In the genomic region with DNA sequence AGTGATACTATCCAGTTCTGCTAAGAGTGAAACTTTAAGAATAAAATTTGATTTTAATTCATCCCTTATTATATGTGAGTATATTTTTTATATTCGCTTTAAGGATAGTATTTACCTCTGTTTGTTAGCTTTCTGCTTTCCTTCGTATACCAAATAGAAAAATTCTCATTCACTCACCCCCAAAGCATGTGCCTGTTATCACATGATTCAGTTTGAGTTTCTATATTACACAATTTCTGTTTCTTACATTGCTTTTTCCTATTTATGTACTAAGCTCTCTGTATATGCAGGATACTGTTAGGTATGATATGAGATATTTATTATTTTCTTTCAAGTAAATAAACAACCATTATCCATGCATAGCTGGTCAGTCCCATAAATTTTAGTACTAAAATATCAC, we compare ENCODE assay signal across 13 cellular contexts.
DNase-seq lines count a peak whose midpoint lies in the region; ATAC-seq and TF ChIP-seq lines count a peak whose summit lies in the region.
"Had no signal": no experiment of that assay in that cellular context is flagged by ENCODE, and none has a peak within 500 bp of the region (broad histone marks: within the 10 kb centered on the region; RNA-seq: fewer than 3 reads in every experiment).

No MANE protein-coding gene starts in this region.

- H3K27ac Mint-ChIP-seq in HFFc6: peak overlapping the region; percentile 84
- H3K27ac Mint-ChIP-seq: activated CD8-positive, alpha-beta T cell treated with anti-CD3 and anti-CD28 coated beads for 36 hours; activated naive CD4-positive, alpha-beta T cell treated with anti-CD3 and anti-CD28 coated beads, Interleukin-2, amount 10 ng/mL, durations not matched to agents 7 days and 5 days had no signal

- H3K27me3 ChIP-seq in skeletal muscle satellite cell (ENCODE audit: control insufficient read depth, insufficient read depth, low read length): no peaks in the 10 kb centered on the region
- H3K27me3 ChIP-seq: MG63 had no signal

- H3K36me3 Mint-ChIP-seq in HFFc6 (ENCODE audit: low read depth): peaks cover 21% of the 10 kb centered on the region

- H3K9ac ChIP-seq in SK-N-MC (ENCODE audit: insufficient read length) (no peak overlapping the region), skeletal muscle satellite cell (ENCODE audit: low read depth, low read length) (peak overlapping the region; percentile 11)

- H3K4me3 ChIP-seq in SK-N-MC (peak overlapping the region; percentile 64), fibroblast of the aortic adventitia (ENCODE audit: low read depth, low read length) (no peak overlapping the region), skeletal muscle satellite cell (ENCODE audit: low read length) (no peak overlapping the region)
- H3K4me3 ChIP-seq: MG63 had no signal

- TF ChIP-seq CTCF in HFFc6 (IDR thresholded peaks at IDR 0.05) (no peak), fibroblast of the aortic adventitia (IDR thresholded peaks at IDR 0.05; ENCODE audit: insufficient read depth, low read length) (no peak)

- H3K4me1 ChIP-seq in skeletal muscle satellite cell (ENCODE audit: control insufficient read depth, insufficient read depth, low read length): peaks cover 17% of the 10 kb centered on the region

- ATAC-seq in HG03095 (IDR thresholded peaks at IDR 0.05; ENCODE audit: unreplicated experiment) (no peak), GM21529 (IDR thresholded peaks at IDR 0.05; ENCODE audit: unreplicated experiment) (no peak)
- ATAC-seq: activated CD8-positive, alpha-beta T cell treated with anti-CD3 and anti-CD28 coated beads for 36 hours had no signal

- H3K4me3 Mint-ChIP-seq in HFFc6: peak overlapping the region; percentile 77
- H3K4me3 Mint-ChIP-seq: activated CD8-positive, alpha-beta T cell treated with anti-CD3 and anti-CD28 coated beads for 36 hours; activated naive CD4-positive, alpha-beta T cell treated with anti-CD3 and anti-CD28 coated beads, Interleukin-2, amount 10 ng/mL, durations not matched to agents 7 days and 5 days had no signal

- DNase-seq in HFFc6 (no peak), SK-N-MC (ENCODE audit: low read depth, low spot score) (no peak), fibroblast of the aortic adventitia (ENCODE audit: low read depth) (peak; percentile 50), putamen (ENCODE audit: low spot score) (no peak), iPS-NIHi7 (ENCODE audit: extremely low spot score) (no peak)
- DNase-seq: activated CD8-positive, alpha-beta T cell treated with anti-CD3 and anti-CD28 coated beads for 36 hours; activated naive CD4-positive, alpha-beta T cell treated with anti-CD3 and anti-CD28 coated beads, Interleukin-2, amount 10 ng/mL, durations not matched to agents 7 days and 5 days; NCI-H524; stimulated activated CD8-positive, alpha-beta memory T cell treated with anti-CD3 and anti-CD28 coated beads, Interleukin-4, amount 100 ng/mL, for 48 hours had no signal

- 0 out of 2 replicates have a peak, but pooled peaks cover 4% of the 10 kb centered on the region for H3K9me3 ChIP-seq in SK-N-MC (ENCODE audit: low read depth, low read length)
- no peaks in the 10 kb centered on the region for H3K9me3 ChIP-seq in skeletal muscle satellite cell (replicated peaks; ENCODE audit: low read length)

- H3K9me3 Mint-ChIP-seq in HFFc6: peaks cover 4% of the 10 kb centered on the region; the same call in 1 of the 2 replicates

- peak overlapping the region; percentile 82 for H3K27ac ChIP-seq in SK-N-MC

- peak overlapping the region; percentile 62 for H3K4me2 ChIP-seq in skeletal muscle satellite cell (ENCODE audit: low read length)

- no peaks in the 10 kb centered on the region; the same call in 1 of the 2 replicates for H3K36me3 ChIP-seq in SK-N-MC (ENCODE audit: insufficient read depth, low read length)
- no peaks in the 10 kb centered on the region for H3K36me3 ChIP-seq in skeletal muscle satellite cell (ENCODE audit: insufficient read depth, low read length)

- peaks cover 32% of the 10 kb centered on the region for H3K4me1 Mint-ChIP-seq in HFFc6 (ENCODE audit: low read depth)
- H3K4me1 Mint-ChIP-seq: activated naive CD4-positive, alpha-beta T cell treated with anti-CD3 and anti-CD28 coated beads, Interleukin-2, amount 10 ng/mL, durations not matched to agents 7 days and 5 days had no signal

- H3K27me3 Mint-ChIP-seq in HFFc6 (ENCODE audit: insufficient read depth): no peaks in the 10 kb centered on the region; the same call in none of the 2 replicates
- H3K27me3 Mint-ChIP-seq: activated CD8-positive, alpha-beta T cell treated with anti-CD3 and anti-CD28 coated beads for 36 hours; activated naive CD4-positive, alpha-beta T cell treated with anti-CD3 and anti-CD28 coated beads, Interleukin-2, amount 10 ng/mL, durations not matched to agents 7 days and 5 days had no signal
